In the genomic region with DNA sequence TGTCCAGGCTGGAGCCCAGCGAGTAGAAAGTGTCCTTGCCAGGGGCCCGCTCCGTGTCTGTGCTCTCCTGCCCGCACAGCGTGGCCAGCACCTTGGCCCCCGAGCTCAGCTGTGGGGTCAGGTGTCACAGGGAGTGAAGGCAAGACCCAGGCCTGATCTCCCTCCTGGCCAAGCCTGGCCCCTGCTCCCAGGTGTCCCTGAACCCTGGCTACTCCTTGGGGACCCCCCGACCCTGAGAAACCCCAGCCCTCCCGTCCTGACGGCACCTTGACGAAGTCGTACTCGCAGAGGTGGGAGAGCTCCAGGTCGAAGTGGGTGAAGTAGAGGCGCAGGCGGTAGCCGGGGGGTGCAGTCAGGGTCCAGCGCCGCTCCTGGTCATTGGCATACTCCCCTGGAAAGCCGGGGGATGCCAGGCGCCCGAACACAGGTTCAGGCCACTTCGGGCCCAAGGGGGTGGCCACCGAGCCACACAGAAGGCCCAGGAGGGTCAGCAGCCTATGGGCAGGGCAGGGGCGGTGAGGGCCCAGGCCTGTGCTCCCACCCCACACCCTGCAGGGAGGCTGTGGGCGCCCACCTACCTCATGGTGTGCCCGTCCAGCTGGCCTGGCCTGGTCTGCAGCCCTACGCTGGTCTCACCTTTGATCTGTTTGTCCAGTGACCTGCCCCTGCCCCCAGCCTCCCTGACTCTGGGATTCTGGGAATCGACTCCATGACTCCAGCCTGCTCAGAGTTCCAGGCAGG, we compare ENCODE assay signal across 1 cellular context.
TF ChIP-seq lines count a peak whose summit lies in the region.

Gene MASP2, minus strand, starts transcription at position 615 of the 741 bp plus-strand sequence. Its CDS starts 32 bp downstream, at position 583.

TF ChIP-seq in HepG2, 621 proteins besides CTCF, POLR2A, EP300 and RAD21 (continued from another document):
- TF ChIP-seq, protein P1, sequence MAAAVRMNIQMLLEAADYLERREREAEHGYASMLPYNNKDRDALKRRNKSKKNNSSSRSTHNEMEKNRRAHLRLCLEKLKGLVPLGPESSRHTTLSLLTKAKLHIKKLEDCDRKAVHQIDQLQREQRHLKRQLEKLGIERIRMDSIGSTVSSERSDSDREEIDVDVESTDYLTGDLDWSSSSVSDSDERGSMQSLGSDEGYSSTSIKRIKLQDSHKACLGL (CRISPR knock-in tag; IDR thresholded peaks at IDR 0.05), result 0 out of 2 replicates have a peak, but pooled peaks have one; percentile 32
- TF ChIP-seq KLF9 (CRISPR knock-in tag; IDR thresholded peaks at IDR 0.05; ENCODE audit: low read depth) (no peak), ZUFSP (CRISPR knock-in tag; IDR thresholded peaks at IDR 0.05; ENCODE audit: borderline replicate concordance) (no peak), ZBTB38 (CRISPR knock-in tag; IDR thresholded peaks at IDR 0.05) (peak; percentile 70), SP1 (IDR thresholded peaks at IDR 0.05) (no peak), SP1 (CRISPR knock-in tag; IDR thresholded peaks at IDR 0.05) (no peak), ZBTB14 (CRISPR knock-in tag; IDR thresholded peaks at IDR 0.05) (no peak), FIP1L1 (IDR thresholded peaks at IDR 0.05; ENCODE audit: borderline replicate concordance, insufficient read depth, low read depth, low read length) (no peak), PCBP2 (optimal IDR thresholded peaks at IDR 0.05; ENCODE audit: low read depth, low read length, poor library complexity, severe bottlenecking) (no peak), ZC3H13 (CRISPR knock-in tag; IDR thresholded peaks at IDR 0.05) (no peak)
- TF ChIP-seq, protein P2, sequence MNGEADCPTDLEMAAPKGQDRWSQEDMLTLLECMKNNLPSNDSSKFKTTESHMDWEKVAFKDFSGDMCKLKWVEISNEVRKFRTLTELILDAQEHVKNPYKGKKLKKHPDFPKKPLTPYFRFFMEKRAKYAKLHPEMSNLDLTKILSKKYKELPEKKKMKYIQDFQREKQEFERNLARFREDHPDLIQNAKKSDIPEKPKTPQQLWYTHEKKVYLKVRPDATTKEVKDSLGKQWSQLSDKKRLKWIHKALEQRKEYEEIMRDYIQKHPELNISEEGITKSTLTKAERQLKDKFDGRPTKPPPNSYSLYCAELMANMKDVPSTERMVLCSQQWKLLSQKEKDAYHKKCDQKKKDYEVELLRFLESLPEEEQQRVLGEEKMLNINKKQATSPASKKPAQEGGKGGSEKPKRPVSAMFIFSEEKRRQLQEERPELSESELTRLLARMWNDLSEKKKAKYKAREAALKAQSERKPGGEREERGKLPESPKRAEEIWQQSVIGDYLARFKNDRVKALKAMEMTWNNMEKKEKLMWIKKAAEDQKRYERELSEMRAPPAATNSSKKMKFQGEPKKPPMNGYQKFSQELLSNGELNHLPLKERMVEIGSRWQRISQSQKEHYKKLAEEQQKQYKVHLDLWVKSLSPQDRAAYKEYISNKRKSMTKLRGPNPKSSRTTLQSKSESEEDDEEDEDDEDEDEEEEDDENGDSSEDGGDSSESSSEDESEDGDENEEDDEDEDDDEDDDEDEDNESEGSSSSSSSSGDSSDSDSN (CRISPR knock-in tag; IDR thresholded peaks at IDR 0.05), result peak; percentile 54
TF ChIP-seq in HepG2: peak in this region for 168.
